8 cellular contexts compared by ENCODE assay signal in genomic region chr1:66402194-66402593, GRCh38.
DNase-seq lines count a peak whose midpoint lies in the region; ATAC-seq, FAIRE-seq and TF ChIP-seq lines count a peak whose summit lies in the region.

No MANE protein-coding gene starts in this region.

- H4K5ac ChIP-seq in mesendoderm (ENCODE audit: low read length), result no peak overlapping the region

- no peak for FAIRE-seq in HTR-8/SVneo (lab: Jason Lieb, UNC)

- peak; percentile 48 for TF ChIP-seq POLR2A in GM18951 (IDR thresholded peaks at IDR 0.05; ENCODE audit: extremely low read depth, insufficient read depth, insufficient read length)

- H3K4me2 ChIP-seq in mesendoderm (ENCODE audit: low read length), result no peak overlapping the region

- peak; percentile 40 for DNase-seq in NCI-H69 (lab: John Stamatoyannopoulos, UW)
- DNase-seq in left lobe of liver (ENCODE audit: low spot score), result no peak
- no peak for DNase-seq in HTR-8/SVneo (ENCODE audit: insufficient read length, low spot score)
- DNase-seq in mesendoderm, result no peak
- no peak for DNase-seq in activated CD8-positive, alpha-beta memory T cell treated with anti-CD3 and anti-CD28 coated beads for 24 hours
- DNase-seq in H4 (ENCODE audit: low spot score), result no peak

- no CpG with 5 or more reads among the region's 1 CpG for WGBS in mesendoderm (ENCODE audit: extremely low coverage, insufficient coverage, low lambda C conversion rate)

- ATAC-seq in HG02884 (IDR thresholded peaks at IDR 0.05; ENCODE audit: unreplicated experiment), result peak; percentile 69
- ATAC-seq in left lobe of liver, result peak; percentile 36

- no peaks in the 10 kb centered on the region for H3K79me2 ChIP-seq in mesendoderm (ENCODE audit: control insufficient read depth, insufficient read depth, low read length)

- H3K4me1 ChIP-seq in mesendoderm (ENCODE audit: control insufficient read depth, low read depth, low read length), result no peaks in the 10 kb centered on the region

- H3K4me3 ChIP-seq in mesendoderm (ENCODE audit: low read length), result no peak overlapping the region

- H3K27me3 ChIP-seq in mesendoderm (ENCODE audit: insufficient read depth, low read length, poor library complexity), result no peaks in the 10 kb centered on the region

- H3K36me3 ChIP-seq in mesendoderm (ENCODE audit: control insufficient read depth, insufficient read depth, low read length), result no peaks in the 10 kb centered on the region

- H2BK120ac ChIP-seq in mesendoderm (ENCODE audit: low read depth, low read length), result no peak overlapping the region

- no peaks in the 10 kb centered on the region for H3K79me1 ChIP-seq in mesendoderm (ENCODE audit: low read length)

- no peak overlapping the region for H2BK15ac ChIP-seq in mesendoderm (replicated peaks; ENCODE audit: low read depth)

- no peak overlapping the region for H2BK5ac ChIP-seq in mesendoderm (ENCODE audit: low read length)

- no peak overlapping the region for H3K18ac ChIP-seq in mesendoderm (ENCODE audit: low read length)

- H2AK5ac ChIP-seq in mesendoderm (ENCODE audit: low read length), result no peak overlapping the region

- no peak overlapping the region for H3K9ac ChIP-seq in mesendoderm (ENCODE audit: low read length)

- no peak overlapping the region for H3K4ac ChIP-seq in mesendoderm (ENCODE audit: low read depth, low read length)

- no peak overlapping the region for H3K27ac ChIP-seq in mesendoderm (ENCODE audit: low read depth, low read length)

- no peak overlapping the region for H4K8ac ChIP-seq in mesendoderm (ENCODE audit: low read depth, low read length)

- no peak overlapping the region for H3K23ac ChIP-seq in mesendoderm (ENCODE audit: low read length)

- in situ Hi-C loops in GM18951 (cut with MboI; ENCODE audit: low sequenced_read_pairs, unreplicated experiment), result loop anchor here (5.0 kb wide), 1 partner anchor 35 kb away; no protein-coding TSS in a partner anchor

- H3K56ac ChIP-seq in mesendoderm (ENCODE audit: low read length), result no peak overlapping the region
